19 cellular contexts compared by ENCODE assay signal in genomic region chr14:51967521-51967920, GRCh38. TPM values are rescaled to one million over a fixed set of nuclear protein-coding genes. Genes with fewer than 3 reads are reported as not detected.
DNase-seq lines count a peak whose midpoint lies in the region; ATAC-seq and TF ChIP-seq lines count a peak whose summit lies in the region.
"Had no signal": no experiment of that assay in that cellular context is flagged by ENCODE, and none has a peak within 500 bp of the region (broad histone marks: within the 10 kb centered on the region; RNA-seq: fewer than 3 reads in every experiment).

No MANE protein-coding gene starts in this region.

- peaks cover 15 to 32% (median 15%) of the 10 kb centered on the region in 3 donors for H3K4me1 Mint-ChIP-seq in CD8-positive, alpha-beta memory T cell
- peaks cover 8 to 37% of the 10 kb centered on the region in 2 donors for H3K4me1 Mint-ChIP-seq in effector memory CD8-positive, alpha-beta T cell (ENCODE audit: low read depth in 2 of 2)
- H3K4me1 Mint-ChIP-seq in natural killer cell treated with Interleukin-12 subunit alpha and Interleukin-12 subunit beta and Interleukin-15 and Interleukin-18, amount 100 ng/mL, for 72 hours (ENCODE audit: low read depth in 2 of 2): peaks cover 24 to 46% of the 10 kb centered on the region in 2 donors
- H3K4me1 Mint-ChIP-seq in activated T-helper 2 cell treated with anti-CD3 and anti-CD28 coated beads, Interferon-gamma antibody, Interleukin-2, Interleukin-4, amounts not matched to agents 10 μg/mL and 5 μg/mL and 100 μg/mL, durations not matched to agents 14 hours and 24 hours and 36 hours (ENCODE audit: low read depth): peaks cover 9% of the 10 kb centered on the region

- no peak overlapping the region for H3K4me3 ChIP-seq in CD8-positive, alpha-beta memory T cell (ENCODE audit: low read length)
- H3K4me3 ChIP-seq in right lobe of liver: no peak overlapping the region
- H3K4me3 ChIP-seq: HAP-1, MG63 had no signal

- DNase-seq in AG20443 (ENCODE audit: low spot score): peak; percentile 33
- DNase-seq in CD8-positive, alpha-beta memory T cell: no peak
- no peak for DNase-seq in effector memory CD8-positive, alpha-beta T cell
- no peak for DNase-seq in natural killer cell treated with Interleukin-12 subunit alpha and Interleukin-12 subunit beta and Interleukin-15 and Interleukin-18, amount 100 ng/mL, for 72 hours (ENCODE audit: low spot score)
- no peak for DNase-seq in activated T-helper 2 cell treated with anti-CD3 and anti-CD28 coated beads, Interferon-gamma antibody, Interleukin-2, Interleukin-4, amounts not matched to agents 10 μg/mL and 5 μg/mL and 100 μg/mL, durations not matched to agents 14 hours and 24 hours and 36 hours (ENCODE audit: low spot score)
- DNase-seq in effector CD8-positive, alpha-beta T cell (lab: John Stamatoyannopoulos, UW): no peak
- DNase-seq in right lobe of liver: no peak
- DNase-seq: ACHN; CD4-positive, alpha-beta memory T cell; MG63; NCI-H1092; NCI-H1436 treated with DMSO at 0.1 percent for 48 hours; NCI-H2029; NCI-H345; NCI-H524 treated with DMSO at 0.1 percent for 48 hours; SHP77 treated with DMSO at 0.1 percent for 48 hours; SK-N-SH had no signal

- intact Hi-C loops in activated T-helper 2 cell treated with anti-CD3 and anti-CD28 coated beads, Interferon-gamma antibody, Interleukin-2, Interleukin-4, amounts not matched to agents 10 μg/mL and 5 μg/mL and 100 μg/mL, durations not matched to agents 14 hours and 24 hours and 36 hours (cut with micrococcal nuclease): no loop called here
- intact Hi-C loops in right lobe of liver (cut with DNase I): no loop called here

- no peak overlapping the region for H3K27ac ChIP-seq in CD8-positive, alpha-beta memory T cell (ENCODE audit: low read depth, low read length)
- H3K27ac ChIP-seq in right lobe of liver: no peak overlapping the region

- no peaks in the 10 kb centered on the region for H3K27me3 ChIP-seq in CD8-positive, alpha-beta memory T cell (ENCODE audit: insufficient read depth, low read length, poor library complexity, severe bottlenecking)
- H3K27me3 ChIP-seq in right lobe of liver: no peaks in the 10 kb centered on the region
- H3K27me3 ChIP-seq: MG63 had no signal

- peak overlapping the region in 5 of 8 donors; percentile 28 to 81 (median 65) for H3K27ac Mint-ChIP-seq in CD8-positive, alpha-beta memory T cell
- H3K27ac Mint-ChIP-seq in effector memory CD8-positive, alpha-beta T cell: peak overlapping the region; percentile 60 to 76
- H3K27ac Mint-ChIP-seq in natural killer cell treated with Interleukin-12 subunit alpha and Interleukin-12 subunit beta and Interleukin-15 and Interleukin-18, amount 100 ng/mL, for 72 hours: peak overlapping the region; percentile 54 to 70
- H3K27ac Mint-ChIP-seq in activated T-helper 2 cell treated with anti-CD3 and anti-CD28 coated beads, Interferon-gamma antibody, Interleukin-2, Interleukin-4, amounts not matched to agents 10 μg/mL and 5 μg/mL and 100 μg/mL, durations not matched to agents 14 hours and 24 hours and 36 hours: no peak overlapping the region
- H3K27ac Mint-ChIP-seq: B cell had no signal

- no peak for ATAC-seq in effector memory CD8-positive, alpha-beta T cell (replicated peaks)
- ATAC-seq in natural killer cell treated with Interleukin-12 subunit alpha and Interleukin-12 subunit beta and Interleukin-15 and Interleukin-18, amount 100 ng/mL, for 72 hours: no peak
- no peak for ATAC-seq in right lobe of liver

- TF ChIP-seq CTCF in right lobe of liver (IDR thresholded peaks at IDR 0.05): no peak

- POLR2A ChIA-PET in CD8-positive, alpha-beta memory T cell (lab: Charles Lee): no interaction called here

- H3K36me3 ChIP-seq in CD8-positive, alpha-beta memory T cell (ENCODE audit: insufficient read depth, low read length): peaks cover 10% of the 10 kb centered on the region
- H3K36me3 ChIP-seq in right lobe of liver: no peaks in the 10 kb centered on the region
- H3K36me3 ChIP-seq: HAP-1, MG63 had no signal

- peaks cover 0 to 69% (median 14%) of the 10 kb centered on the region in 3 donors for H3K36me3 Mint-ChIP-seq in CD8-positive, alpha-beta memory T cell
- H3K36me3 Mint-ChIP-seq in effector memory CD8-positive, alpha-beta T cell (ENCODE audit: insufficient read depth): peaks cover 42% of the 10 kb centered on the region
- H3K36me3 Mint-ChIP-seq in natural killer cell treated with Interleukin-12 subunit alpha and Interleukin-12 subunit beta and Interleukin-15 and Interleukin-18, amount 100 ng/mL, for 72 hours: peaks cover 26% of the 10 kb centered on the region
- peaks cover 31% of the 10 kb centered on the region for H3K36me3 Mint-ChIP-seq in activated T-helper 2 cell treated with anti-CD3 and anti-CD28 coated beads, Interferon-gamma antibody, Interleukin-2, Interleukin-4, amounts not matched to agents 10 μg/mL and 5 μg/mL and 100 μg/mL, durations not matched to agents 14 hours and 24 hours and 36 hours (ENCODE audit: low read depth)

- H3K9me3 ChIP-seq in CD8-positive, alpha-beta memory T cell (ENCODE audit: low read length): no peaks in the 10 kb centered on the region
- H3K9me3 ChIP-seq in right lobe of liver: no peaks in the 10 kb centered on the region
- H3K9me3 ChIP-seq: HAP-1, MG63, SK-N-SH had no signal

- CTCF ChIA-PET in CD8-positive, alpha-beta memory T cell (lab: Charles Lee): interaction anchor here (0.8 to 2.7 kb wide), 4 partner anchors 8 to 27 kb away, joined by 3 to 14 read pairs (median 4); no protein-coding TSS in a partner anchor

- WGBS in right lobe of liver (ENCODE audit: insufficient coverage, low coverage, low lambda C conversion rate, missing lambda C conversion rate): 48% methylated on average over 2 of the region's 2 CpGs

- H3K27me3 Mint-ChIP-seq in CD8-positive, alpha-beta memory T cell: no peaks in the 10 kb centered on the region
- H3K27me3 Mint-ChIP-seq in effector memory CD8-positive, alpha-beta T cell: no peaks in the 10 kb centered on the region
- no peaks in the 10 kb centered on the region for H3K27me3 Mint-ChIP-seq in natural killer cell treated with Interleukin-12 subunit alpha and Interleukin-12 subunit beta and Interleukin-15 and Interleukin-18, amount 100 ng/mL, for 72 hours
- H3K27me3 Mint-ChIP-seq in activated T-helper 2 cell treated with anti-CD3 and anti-CD28 coated beads, Interferon-gamma antibody, Interleukin-2, Interleukin-4, amounts not matched to agents 10 μg/mL and 5 μg/mL and 100 μg/mL, durations not matched to agents 14 hours and 24 hours and 36 hours (ENCODE audit: low read depth): no peaks in the 10 kb centered on the region
- H3K27me3 Mint-ChIP-seq: B cell; CD4-positive, alpha-beta memory T cell had no signal

- no peak for TF ChIP-seq POLR2A in right lobe of liver (IDR thresholded peaks at IDR 0.05)

- no peaks in the 10 kb centered on the region for H3K9me3 Mint-ChIP-seq in CD8-positive, alpha-beta memory T cell
- no peaks in the 10 kb centered on the region for H3K9me3 Mint-ChIP-seq in effector memory CD8-positive, alpha-beta T cell
- no peaks in the 10 kb centered on the region for H3K9me3 Mint-ChIP-seq in natural killer cell treated with Interleukin-12 subunit alpha and Interleukin-12 subunit beta and Interleukin-15 and Interleukin-18, amount 100 ng/mL, for 72 hours
- H3K9me3 Mint-ChIP-seq in activated T-helper 2 cell treated with anti-CD3 and anti-CD28 coated beads, Interferon-gamma antibody, Interleukin-2, Interleukin-4, amounts not matched to agents 10 μg/mL and 5 μg/mL and 100 μg/mL, durations not matched to agents 14 hours and 24 hours and 36 hours: no peaks in the 10 kb centered on the region
- H3K9me3 Mint-ChIP-seq: CD4-positive, alpha-beta memory T cell had no signal

- no peak overlapping the region for H3K4me3 Mint-ChIP-seq in CD8-positive, alpha-beta memory T cell
- no peak overlapping the region for H3K4me3 Mint-ChIP-seq in effector memory CD8-positive, alpha-beta T cell
- H3K4me3 Mint-ChIP-seq in natural killer cell treated with Interleukin-12 subunit alpha and Interleukin-12 subunit beta and Interleukin-15 and Interleukin-18, amount 100 ng/mL, for 72 hours: no peak overlapping the region
- H3K4me3 Mint-ChIP-seq in activated T-helper 2 cell treated with anti-CD3 and anti-CD28 coated beads, Interferon-gamma antibody, Interleukin-2, Interleukin-4, amounts not matched to agents 10 μg/mL and 5 μg/mL and 100 μg/mL, durations not matched to agents 14 hours and 24 hours and 36 hours (ENCODE audit: low read depth): no peak overlapping the region
- H3K4me3 Mint-ChIP-seq: B cell; CD4-positive, alpha-beta memory T cell had no signal

- H3K4me1 ChIP-seq in CD8-positive, alpha-beta memory T cell (ENCODE audit: insufficient read depth, low read length): peaks cover 14% of the 10 kb centered on the region
- no peaks in the 10 kb centered on the region for H3K4me1 ChIP-seq in right lobe of liver

RNA-seq across cellular contexts. Expression of gene RTRAF, which starts 21.8 kb away (rescaled TPM):
- 100 to 1,000 TPM; 204 to 217 TPM for total RNA-seq in CD8-positive, alpha-beta memory T cell
- polyA plus RNA-seq in CD8-positive, alpha-beta memory T cell: 210 TPM
- total RNA-seq in natural killer cell treated with Interleukin-12 subunit alpha and Interleukin-12 subunit beta and Interleukin-15 and Interleukin-18, amount 100 ng/mL, for 72 hours: 100 to 1,000 TPM; 146 to 160 TPM
- 192 and 212 TPM in 2 replicates for total RNA-seq in activated T-helper 2 cell treated with anti-CD3 and anti-CD28 coated beads, Interferon-gamma antibody, Interleukin-2, Interleukin-4, amounts not matched to agents 10 μg/mL and 5 μg/mL and 100 μg/mL, durations not matched to agents 14 hours and 24 hours and 36 hours
- 10 to 100 TPM; 35.1 to 73.0 (median 55.4) TPM for total RNA-seq in right lobe of liver
